ENCODE assay signal across 7 cellular contexts in genomic region chr4:78460368-78460767, GRCh38.
"Had no signal": no experiment of that assay in that cellular context is flagged by ENCODE, and none has a peak within 500 bp of the region (broad histone marks: within the 10 kb centered on the region; RNA-seq: fewer than 3 reads in every experiment).

No MANE protein-coding gene starts in this region.

- H3K4me3 ChIP-seq: GM23248 had no signal

- H3K9me3 Mint-ChIP-seq: H9 had no signal

- H3K9ac ChIP-seq: GM23248 had no signal

- H3K4me3 Mint-ChIP-seq: H9 had no signal

- FAIRE-seq: H54, HTR-8/SVneo had no signal

- H3K4me1 Mint-ChIP-seq: H9 had no signal

- H3K27ac Mint-ChIP-seq: H9 had no signal

- H2AFZ ChIP-seq: GM23248 had no signal

- H3K27ac ChIP-seq: GM23248 had no signal

- DNase-seq: GM23248, GOT3, H9, HCEC 1CT, KG1 had no signal
